1 cellular context compared by ENCODE assay signal in the genomic region with DNA sequence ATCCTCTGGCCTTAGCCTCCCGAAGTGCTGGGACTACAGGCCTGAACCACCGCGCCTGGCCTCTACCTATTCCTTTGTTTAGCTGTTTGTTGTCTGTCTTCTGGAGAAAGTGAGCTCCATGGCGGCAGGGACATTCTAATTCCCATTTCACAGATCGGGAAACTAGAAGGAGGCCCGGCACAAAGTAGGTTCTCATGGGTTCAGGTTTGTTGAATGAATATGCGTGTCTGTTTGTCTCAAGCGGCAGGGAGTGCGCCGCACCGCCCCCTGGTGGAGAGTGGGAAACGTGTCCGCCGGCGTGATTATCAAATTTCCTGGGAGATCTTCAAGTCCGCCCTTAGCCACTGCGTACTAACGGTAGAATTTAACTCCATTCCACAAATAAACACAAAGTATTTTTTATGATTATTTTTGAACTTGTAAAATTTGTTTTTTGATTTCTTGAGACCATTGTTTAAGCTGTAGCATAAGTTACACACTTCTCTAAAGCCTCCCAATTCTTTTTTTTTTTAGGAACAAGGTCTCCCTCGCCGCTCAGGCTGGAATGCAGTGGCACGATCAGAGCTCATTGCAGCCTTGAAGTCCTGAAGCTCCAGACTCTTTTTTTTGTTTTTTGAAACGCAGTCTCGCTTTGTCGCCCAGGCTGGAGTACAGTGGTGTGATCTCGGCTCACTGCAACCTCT.
TF ChIP-seq lines count a peak whose summit lies in the region.

No MANE protein-coding gene starts in this region.

TF ChIP-seq in HCT116, 20 proteins besides CTCF, POLR2A, EP300 and RAD21 (continued from another document):
- TF ChIP-seq, protein P1, sequence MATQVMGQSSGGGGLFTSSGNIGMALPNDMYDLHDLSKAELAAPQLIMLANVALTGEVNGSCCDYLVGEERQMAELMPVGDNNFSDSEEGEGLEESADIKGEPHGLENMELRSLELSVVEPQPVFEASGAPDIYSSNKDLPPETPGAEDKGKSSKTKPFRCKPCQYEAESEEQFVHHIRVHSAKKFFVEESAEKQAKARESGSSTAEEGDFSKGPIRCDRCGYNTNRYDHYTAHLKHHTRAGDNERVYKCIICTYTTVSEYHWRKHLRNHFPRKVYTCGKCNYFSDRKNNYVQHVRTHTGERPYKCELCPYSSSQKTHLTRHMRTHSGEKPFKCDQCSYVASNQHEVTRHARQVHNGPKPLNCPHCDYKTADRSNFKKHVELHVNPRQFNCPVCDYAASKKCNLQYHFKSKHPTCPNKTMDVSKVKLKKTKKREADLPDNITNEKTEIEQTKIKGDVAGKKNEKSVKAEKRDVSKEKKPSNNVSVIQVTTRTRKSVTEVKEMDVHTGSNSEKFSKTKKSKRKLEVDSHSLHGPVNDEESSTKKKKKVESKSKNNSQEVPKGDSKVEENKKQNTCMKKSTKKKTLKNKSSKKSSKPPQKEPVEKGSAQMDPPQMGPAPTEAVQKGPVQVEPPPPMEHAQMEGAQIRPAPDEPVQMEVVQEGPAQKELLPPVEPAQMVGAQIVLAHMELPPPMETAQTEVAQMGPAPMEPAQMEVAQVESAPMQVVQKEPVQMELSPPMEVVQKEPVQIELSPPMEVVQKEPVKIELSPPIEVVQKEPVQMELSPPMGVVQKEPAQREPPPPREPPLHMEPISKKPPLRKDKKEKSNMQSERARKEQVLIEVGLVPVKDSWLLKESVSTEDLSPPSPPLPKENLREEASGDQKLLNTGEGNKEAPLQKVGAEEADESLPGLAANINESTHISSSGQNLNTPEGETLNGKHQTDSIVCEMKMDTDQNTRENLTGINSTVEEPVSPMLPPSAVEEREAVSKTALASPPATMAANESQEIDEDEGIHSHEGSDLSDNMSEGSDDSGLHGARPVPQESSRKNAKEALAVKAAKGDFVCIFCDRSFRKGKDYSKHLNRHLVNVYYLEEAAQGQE (IDR thresholded peaks at IDR 0.05; ENCODE audit: low read depth), result no peak
- TF ChIP-seq SP1 (IDR thresholded peaks at IDR 0.05; ENCODE audit: low read depth) (no peak; the same call in 1 of the 2 replicates), POLR2AphosphoS5 (IDR thresholded peaks at IDR 0.05; ENCODE audit: low read depth, low read length) (no peak), CBX3 (IDR thresholded peaks at IDR 0.05; ENCODE audit: low read depth) (peak; percentile 80; the same call in 1 of the 2 replicates)
